In the genomic region with DNA sequence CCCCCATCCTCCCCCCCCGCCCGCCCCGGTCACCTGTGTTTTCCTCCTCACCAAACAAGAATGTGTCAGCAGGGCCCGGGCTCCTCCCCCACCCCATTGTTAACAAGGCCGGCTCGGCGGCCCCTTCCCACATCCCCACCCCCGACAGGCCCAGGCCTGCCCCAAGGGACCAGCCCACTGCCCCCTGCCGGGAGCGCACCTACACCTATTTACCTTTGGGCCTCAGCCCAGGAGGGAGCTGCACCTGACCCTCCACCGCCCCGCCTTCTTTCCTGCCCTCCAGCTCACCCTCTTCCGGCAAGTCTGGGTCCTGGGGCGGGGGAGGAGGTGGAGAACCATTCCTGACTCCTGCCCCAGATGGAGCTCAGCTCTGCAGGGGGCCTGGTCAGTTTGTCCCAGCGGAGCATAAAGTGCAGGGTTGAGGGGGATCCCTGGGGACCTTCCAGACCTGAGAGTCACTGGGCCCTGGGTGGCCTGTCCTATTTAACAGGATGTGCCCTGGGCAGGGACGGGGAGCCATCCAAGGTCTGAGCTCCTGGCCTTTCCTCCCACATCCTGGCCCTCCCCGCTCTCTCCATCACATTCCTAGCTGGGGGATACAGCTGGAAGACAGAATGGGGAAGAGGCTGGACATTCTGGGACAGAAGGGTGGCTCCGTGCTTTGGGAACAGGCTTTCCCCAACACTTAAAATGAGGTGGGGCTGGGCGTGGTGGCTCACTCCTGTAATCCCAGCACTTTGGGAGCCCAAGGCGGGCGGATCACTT, we compare ENCODE assay signal across 14 cellular contexts. TPM values are rescaled to one million over a fixed set of nuclear protein-coding genes. Genes with fewer than 3 reads are reported as not detected.
A peak's percentile ranks its signal among the peaks of the same experiment; 100 is the strongest.
DNase-seq lines count a peak whose midpoint lies in the region; ATAC-seq, FAIRE-seq and TF ChIP-seq lines count a peak whose summit lies in the region.
"Had no signal": no experiment of that assay in that cellular context is flagged by ENCODE, and none has a peak within 500 bp of the region (broad histone marks: within the 10 kb centered on the region; RNA-seq: fewer than 3 reads in every experiment).

No MANE protein-coding gene starts in this region.

- H3K27me3 ChIP-seq in HepG2 (ENCODE audit: control insufficient read depth in 1 of 2, insufficient read depth in 2 of 2, low read length in 2 of 2): no peaks in the 10 kb centered on the region; a peak in 2 of 5 replicates

- in situ Hi-C loops in HepG2 (cut with HindIII; ENCODE audit: extremely low pct_ligation_motif_present, low pct_unique_long_range_greater_than_20kb): no loop called here

- peak overlapping the region; percentile 86 for H3K4me2 ChIP-seq in HepG2 (ENCODE audit: low read depth, low read length)

- TF ChIP-seq CTCF in MCF 10A (IDR thresholded peaks at IDR 0.05; ENCODE audit: unreplicated experiment) (no peak), HepG2 (CRISPR knock-in tag; IDR thresholded peaks at IDR 0.05) (peak; percentile 76)

- peaks cover 77% of the 10 kb centered on the region for H3K4me1 ChIP-seq in HepG2 (ENCODE audit: insufficient read depth, low read length)

- H3K9me3 ChIP-seq in HepG2 (ENCODE audit: low read length): no peaks in the 10 kb centered on the region

- H3K4me3 ChIP-seq in HepG2 (replicated peaks in 1 of 3; ENCODE audit: insufficient read depth in 1 of 3, low read depth in 2 of 3, low read length in 3 of 3): peak overlapping the region; percentile 31 to 64 (median 34); a peak in 3 of 6 replicates

- H2AFZ ChIP-seq in HepG2 (ENCODE audit: low read length): no peak overlapping the region

- intact Hi-C loops in MCF 10A (cut with micrococcal nuclease): no loop called here
- intact Hi-C loops in HepG2 (cut with micrococcal nuclease; ENCODE audit: unreplicated experiment): no loop called here
- intact Hi-C loops in activated CD4-positive, alpha-beta T cell treated with anti-CD3 and anti-CD28 coated beads for 36 hours (cut with DNase I, micrococcal nuclease): no loop called here

- H3K27ac Mint-ChIP-seq in MCF 10A (ENCODE audit: low read depth, unreplicated experiment): no peak overlapping the region
- H3K27ac Mint-ChIP-seq in activated CD4-positive, alpha-beta T cell treated with anti-CD3 and anti-CD28 coated beads for 36 hours: no peak overlapping the region
- H3K27ac Mint-ChIP-seq: dendritic cell treated with granulocyte-macrophage colony-stimulating factor and Interleukin-4, amounts not matched to agents 40 ng/mL and 50 ng/mL, for 4 days had no signal

- peaks cover 11% of the 10 kb centered on the region for H3K4me1 Mint-ChIP-seq in MCF 10A (ENCODE audit: insufficient read depth, unreplicated experiment)
- peaks cover 13% of the 10 kb centered on the region for H3K4me1 Mint-ChIP-seq in activated CD4-positive, alpha-beta T cell treated with anti-CD3 and anti-CD28 coated beads for 36 hours

- H3K9ac ChIP-seq in HepG2 (ENCODE audit: insufficient read depth, low read depth, low read length): peak overlapping the region; percentile 15; the same call in 1 of the 2 replicates

- CTCF ChIA-PET in MCF 10A (lab: Yijun Ruan, JAX) (interaction anchor here (0.5 to 1.4 kb wide), 8 partner anchors 8 to 215 kb away, joined by 3 to 6 read pairs (median 4); a partner anchor contains a TSS), HepG2 (lab: Yijun Ruan, JAX; ENCODE audit: low intra/inter-chr PET ratio, low total read pairs) (no interaction called here)
- CTCF ChIA-PET in activated CD4-positive, alpha-beta T cell treated with anti-CD3 and anti-CD28 coated beads for 36 hours (lab: Charles Lee): interaction anchor here (0.6 to 1.4 kb wide), 5 partner anchors 10 to 105 kb away, joined by 3 to 5 read pairs (median 4); no protein-coding TSS in a partner anchor

- peak; percentile 72 for FAIRE-seq in HepG2 (lab: Jason Lieb, UNC)

- no peaks in the 10 kb centered on the region for H4K20me1 ChIP-seq in HepG2 (ENCODE audit: insufficient read depth, low read length)

- TF ChIP-seq POLR2A in HepG2 (IDR thresholded peaks at IDR 0.05; ENCODE audit: insufficient read depth in 1 of 2, low read depth in 2 of 2, low read length in 2 of 2): no peak

- POLR2A ChIA-PET in MCF 10A (lab: Yijun Ruan, JAX): interaction anchor here (0.6 to 2.3 kb wide), 5 partner anchors 9 to 1007 kb away, joined by 3 to 11 read pairs (median 3); a partner anchor contains a TSS
- POLR2A ChIA-PET in HepG2 (lab: Yijun Ruan, JAX): interaction anchor here (0.7 to 2.9 kb wide), 11 partner anchors 7 to 295 kb away, joined by 3 to 11 read pairs (median 4); a partner anchor contains a TSS
- POLR2A ChIA-PET in activated CD4-positive, alpha-beta T cell treated with anti-CD3 and anti-CD28 coated beads for 36 hours (lab: Charles Lee): interaction anchor here (0.6 to 1.2 kb wide), 2 partner anchors 11 to 26 kb away, joined by 3 read pairs; no protein-coding TSS in a partner anchor

- H3K79me2 ChIP-seq in HepG2 (ENCODE audit: insufficient read depth, low read length): no peaks in the 10 kb centered on the region

- no peak for TF ChIP-seq RAD21 in HepG2 (CRISPR knock-in tag; IDR thresholded peaks at IDR 0.05)

- BruUV-seq in MCF 10A (replicated peaks; lab: Mats Ljungman, UMichigan) (no TSS peak), HepG2 (replicated peaks; lab: Mats Ljungman, UMichigan) (no TSS peak)

- no peaks in the 10 kb centered on the region for H3K9me3 Mint-ChIP-seq in MCF 10A (ENCODE audit: unreplicated experiment)
- H3K9me3 Mint-ChIP-seq in activated CD4-positive, alpha-beta T cell treated with anti-CD3 and anti-CD28 coated beads for 36 hours (ENCODE audit: low read depth): no peaks in the 10 kb centered on the region
- H3K9me3 Mint-ChIP-seq: dendritic cell treated with granulocyte-macrophage colony-stimulating factor and Interleukin-4, amounts not matched to agents 40 ng/mL and 50 ng/mL, for 4 days had no signal

- 18% methylated on average over 19 of the region's 21 CpGs for WGBS in HepG2 (ENCODE audit: low lambda C conversion rate)

- DNase-seq in COR-L47 (lab: John Stamatoyannopoulos, UW): peak; percentile 90
- peak; percentile 99 for DNase-seq in NCI-H146 (lab: John Stamatoyannopoulos, UW)
- DNase-seq in MCF 10A (ENCODE audit: unreplicated experiment): peak; percentile 92
- peak; percentile 79 for DNase-seq in HepG2 (ENCODE audit: low spot score)
- no peak for DNase-seq in activated CD4-positive, alpha-beta T cell treated with anti-CD3 and anti-CD28 coated beads for 36 hours
- DNase-seq in activated CD4-positive, alpha-beta T cell treated with anti-CD3 and anti-CD28 coated beads, Interleukin-2, amount 50 U/mL, for 48 hours: no peak
- no peak for DNase-seq in activated gamma-delta T cell treated with Interleukin-2 at 50 U/mL for 16 hours
- no peak for DNase-seq in GM19240 (ENCODE audit: insufficient read length, low spot score)
- DNase-seq: activated CD4-positive, alpha-beta T cell treated with anti-CD3 and anti-CD28 coated beads for 48 hours; activated naive CD4-positive, alpha-beta T cell treated with Interleukin-2 at 50 U/mL for 16 hours; nucleus accumbens; SHP77 treated with DMSO at 0.1 percent for 48 hours had no signal

- no peaks in the 10 kb centered on the region for H3K36me3 Mint-ChIP-seq in MCF 10A (ENCODE audit: insufficient read depth, unreplicated experiment)
- H3K36me3 Mint-ChIP-seq in activated CD4-positive, alpha-beta T cell treated with anti-CD3 and anti-CD28 coated beads for 36 hours (ENCODE audit: low read depth): no peaks in the 10 kb centered on the region

- peak; percentile 63 for ATAC-seq in HepG2
- no peak for ATAC-seq in activated CD4-positive, alpha-beta T cell treated with anti-CD3 and anti-CD28 coated beads for 36 hours

- H3K36me3 ChIP-seq in HepG2 (replicated peaks in 1 of 2; ENCODE audit: control insufficient read depth in 1 of 2, insufficient read depth in 2 of 2, low read length in 2 of 2): no peaks in the 10 kb centered on the region

- H3K27ac ChIP-seq in HepG2 (ENCODE audit: extremely low read length, insufficient read depth, low read length): peak overlapping the region; percentile 40

- TF ChIP-seq EP300 in HepG2 (IDR thresholded peaks at IDR 0.05; ENCODE audit: low read depth in 2 of 2, low read length in 2 of 2) (peak in 1 of 2 experiments; percentile 42; a peak in 1 of 4 replicates), HepG2 (CRISPR knock-in tag; IDR thresholded peaks at IDR 0.05; ENCODE audit: borderline replicate concordance) (peak; percentile 58; the same call in 1 of the 2 replicates)

- H3K4me3 Mint-ChIP-seq in MCF 10A (ENCODE audit: unreplicated experiment): no peak overlapping the region
- H3K4me3 Mint-ChIP-seq in activated CD4-positive, alpha-beta T cell treated with anti-CD3 and anti-CD28 coated beads for 36 hours: no peak overlapping the region
- H3K4me3 Mint-ChIP-seq: dendritic cell treated with granulocyte-macrophage colony-stimulating factor and Interleukin-4, amounts not matched to agents 40 ng/mL and 50 ng/mL, for 4 days had no signal

- no peaks in the 10 kb centered on the region for H3K27me3 Mint-ChIP-seq in MCF 10A (ENCODE audit: insufficient read depth, unreplicated experiment)
- no peaks in the 10 kb centered on the region for H3K27me3 Mint-ChIP-seq in activated CD4-positive, alpha-beta T cell treated with anti-CD3 and anti-CD28 coated beads for 36 hours

RNA-seq across cellular contexts. Expression of a gene that starts 8.3 kb away (rescaled TPM):
- total RNA-seq in MCF 10A (2022): not detected in 2 replicates
- 1.4 and 1.6 TPM in 2 replicates for total RNA-seq in HepG2 (2016; rRNA removed; fragmentation: Illumina TruSeq; extraction: Trizol)
- total RNA-seq in HepG2 (2016; cell fraction: cytosol; rRNA removed; fragmentation: Illumina TruSeq; extraction: Trizol; ENCODE audit: low read depth): 0.09 and 0.30 TPM in 2 replicates
- total RNA-seq in HepG2 (2016; cell fraction: insoluble cytoplasmic fraction; rRNA removed; fragmentation: Illumina TruSeq; extraction: Trizol): 1.4 and 1.9 TPM in 2 replicates
- total RNA-seq in HepG2 (2016; cell fraction: membrane; rRNA removed; fragmentation: Illumina TruSeq; extraction: Trizol): 0.77 and 0.93 TPM in 2 replicates
- 0.94 and 1.3 TPM in 2 replicates for total RNA-seq in HepG2 (2016; cell fraction: nucleus; rRNA removed; fragmentation: Illumina TruSeq; extraction: Trizol)
- polyA plus RNA-seq in HepG2 (2011; rRNA removed): 0.98 and 1.2 TPM in 2 replicates
- polyA plus RNA-seq in HepG2 (2011; cell fraction: cytosol; rRNA removed): 0.82 and 1.5 TPM in 2 replicates
- 2.8 and 3.7 TPM in 2 replicates for polyA plus RNA-seq in HepG2 (2011; cell fraction: nucleus; rRNA removed)
- polyA plus RNA-seq in HepG2 (2012): 0.66 and 0.96 TPM in 2 replicates
- 0.31 and 0.45 TPM in 2 replicates for polyA plus RNA-seq in HepG2 (2016; cell fraction: cytosol; fragmentation: Illumina TruSeq; extraction: Trizol; ENCODE audit: low read depth)
- 1.3 and 1.4 TPM in 2 replicates for polyA plus RNA-seq in HepG2 (2016; cell fraction: insoluble cytoplasmic fraction; fragmentation: Illumina TruSeq; extraction: Trizol; ENCODE audit: low read depth)
- polyA plus RNA-seq in HepG2 (2016; cell fraction: membrane; fragmentation: Illumina TruSeq; extraction: Trizol; ENCODE audit: low read depth): 0.61 and 0.62 TPM in 2 replicates
- 2.0 and 2.1 TPM in 2 replicates for polyA plus RNA-seq in HepG2 (2016; cell fraction: nucleus; fragmentation: Illumina TruSeq; extraction: Trizol; ENCODE audit: insufficient read depth, low read depth)
- 0.05 and 1.5 TPM in 2 replicates for polyA minus RNA-seq in HepG2 (2011; rRNA and poly(A)+ RNA removed; ENCODE audit: low replicate concordance)
- 0.35 and 0.40 TPM in 2 replicates for polyA minus RNA-seq in HepG2 (2011; cell fraction: cytosol; rRNA and poly(A)+ RNA removed)
- 0.37 and 0.52 TPM in 2 replicates for polyA minus RNA-seq in HepG2 (2011; cell fraction: nucleus; rRNA and poly(A)+ RNA removed)
- total RNA-seq in activated CD4-positive, alpha-beta T cell treated with anti-CD3 and anti-CD28 coated beads for 36 hours: under 1 TPM; 0.47 to 0.53 TPM

RNA-seq across cellular contexts. Expression of a gene that starts 29.2 kb away (rescaled TPM):
- total RNA-seq in MCF 10A (2022) (80.8 and 106 TPM in 2 replicates), HepG2 (2016; rRNA removed; fragmentation: Illumina TruSeq; extraction: Trizol) (116 and 118 TPM in 2 replicates)
- 32.5 and 33.1 TPM in 2 replicates for total RNA-seq in HepG2 (2016; cell fraction: cytosol; rRNA removed; fragmentation: Illumina TruSeq; extraction: Trizol; ENCODE audit: low read depth)
- 112 and 113 TPM in 2 replicates for total RNA-seq in HepG2 (2016; cell fraction: insoluble cytoplasmic fraction; rRNA removed; fragmentation: Illumina TruSeq; extraction: Trizol)
- 41.7 and 48.8 TPM in 2 replicates for total RNA-seq in HepG2 (2016; cell fraction: membrane; rRNA removed; fragmentation: Illumina TruSeq; extraction: Trizol)
- 80.6 and 103 TPM in 2 replicates for total RNA-seq in HepG2 (2016; cell fraction: nucleus; rRNA removed; fragmentation: Illumina TruSeq; extraction: Trizol)
- 86.9 and 118 TPM in 2 replicates for polyA plus RNA-seq in HepG2 (2011; rRNA removed)
- 65.5 and 68.0 TPM in 2 replicates for polyA plus RNA-seq in HepG2 (2011; cell fraction: cytosol; rRNA removed)
- polyA plus RNA-seq in HepG2 (2011; cell fraction: nucleus; rRNA removed): 259 and 277 TPM in 2 replicates
- polyA plus RNA-seq in HepG2 (2012): 100 and 124 TPM in 2 replicates
- 7.1 and 8.4 TPM in 2 replicates for polyA plus RNA-seq in HepG2 (2016; cell fraction: cytosol; fragmentation: Illumina TruSeq; extraction: Trizol; ENCODE audit: low read depth)
- 78.0 and 79.6 TPM in 2 replicates for polyA plus RNA-seq in HepG2 (2016; cell fraction: insoluble cytoplasmic fraction; fragmentation: Illumina TruSeq; extraction: Trizol; ENCODE audit: low read depth)
- 18.4 and 21.9 TPM in 2 replicates for polyA plus RNA-seq in HepG2 (2016; cell fraction: membrane; fragmentation: Illumina TruSeq; extraction: Trizol; ENCODE audit: low read depth)
- polyA plus RNA-seq in HepG2 (2016; cell fraction: nucleus; fragmentation: Illumina TruSeq; extraction: Trizol; ENCODE audit: insufficient read depth, low read depth): 147 and 170 TPM in 2 replicates
- polyA minus RNA-seq in HepG2 (2011; rRNA and poly(A)+ RNA removed; ENCODE audit: low replicate concordance): 144 and 202 TPM in 2 replicates
- 69.7 and 91.8 TPM in 2 replicates for polyA minus RNA-seq in HepG2 (2011; cell fraction: cytosol; rRNA and poly(A)+ RNA removed)
- polyA minus RNA-seq in HepG2 (2011; cell fraction: nucleus; rRNA and poly(A)+ RNA removed): 113 and 132 TPM in 2 replicates
- total RNA-seq in activated CD4-positive, alpha-beta T cell treated with anti-CD3 and anti-CD28 coated beads for 36 hours: 10 to 100 TPM; 73.0 to 77.0 TPM

RNA-seq across cellular contexts. Expression of a gene that starts 53.8 kb away (rescaled TPM):
- total RNA-seq in MCF 10A (2022) (not detected in 2 replicates), HepG2 (2016; rRNA removed; fragmentation: Illumina TruSeq; extraction: Trizol) (0.15 TPM in 1 of 2 replicates, not detected in the other)
- not detected in 2 replicates for total RNA-seq in HepG2 (2016; cell fraction: cytosol; rRNA removed; fragmentation: Illumina TruSeq; extraction: Trizol; ENCODE audit: low read depth)
- total RNA-seq in HepG2 (2016; cell fraction: insoluble cytoplasmic fraction; rRNA removed; fragmentation: Illumina TruSeq; extraction: Trizol): not detected in 2 replicates
- total RNA-seq in HepG2 (2016; cell fraction: membrane; rRNA removed; fragmentation: Illumina TruSeq; extraction: Trizol): not detected in 2 replicates
- not detected in 2 replicates for total RNA-seq in HepG2 (2016; cell fraction: nucleus; rRNA removed; fragmentation: Illumina TruSeq; extraction: Trizol)
- 0.04 and 0.11 TPM in 2 replicates for polyA plus RNA-seq in HepG2 (2011; rRNA removed)
- polyA plus RNA-seq in HepG2 (2011; cell fraction: cytosol; rRNA removed): not detected in 2 replicates
- 0.06 and 0.07 TPM in 2 replicates for polyA plus RNA-seq in HepG2 (2011; cell fraction: nucleus; rRNA removed)
- 0.17 and 1.1 TPM in 2 replicates for polyA plus RNA-seq in HepG2 (2012)
- not detected in 2 replicates for polyA plus RNA-seq in HepG2 (2016; cell fraction: cytosol; fragmentation: Illumina TruSeq; extraction: Trizol; ENCODE audit: low read depth)
- polyA plus RNA-seq in HepG2 (2016; cell fraction: insoluble cytoplasmic fraction; fragmentation: Illumina TruSeq; extraction: Trizol; ENCODE audit: low read depth): 0.08 TPM in 1 of 2 replicates, not detected in the other
- polyA plus RNA-seq in HepG2 (2016; cell fraction: membrane; fragmentation: Illumina TruSeq; extraction: Trizol; ENCODE audit: low read depth): not detected in 2 replicates
- not detected in 2 replicates for polyA plus RNA-seq in HepG2 (2016; cell fraction: nucleus; fragmentation: Illumina TruSeq; extraction: Trizol; ENCODE audit: insufficient read depth, low read depth)
- polyA minus RNA-seq in HepG2 (2011; rRNA and poly(A)+ RNA removed; ENCODE audit: low replicate concordance): not detected in 2 replicates
- polyA minus RNA-seq in HepG2 (2011; cell fraction: cytosol; rRNA and poly(A)+ RNA removed): 0.35 TPM in 1 of 2 replicates, not detected in the other
- polyA minus RNA-seq in HepG2 (2011; cell fraction: nucleus; rRNA and poly(A)+ RNA removed): not detected in 2 replicates
- total RNA-seq in activated CD4-positive, alpha-beta T cell treated with anti-CD3 and anti-CD28 coated beads for 36 hours: 1 to 10 TPM; 4.8 to 5.4 TPM
- total RNA-seq: urinary bladder had no signal

RNA-seq across cellular contexts. Expression of a gene that starts 58.2 kb away (rescaled TPM):
- total RNA-seq in MCF 10A (2022): 0.37 TPM in 1 of 2 replicates, not detected in the other
- 0.20 and 0.58 TPM in 2 replicates for total RNA-seq in HepG2 (2016; rRNA removed; fragmentation: Illumina TruSeq; extraction: Trizol)
- total RNA-seq in HepG2 (2016; cell fraction: cytosol; rRNA removed; fragmentation: Illumina TruSeq; extraction: Trizol; ENCODE audit: low read depth): 0.30 and 0.35 TPM in 2 replicates
- total RNA-seq in HepG2 (2016; cell fraction: insoluble cytoplasmic fraction; rRNA removed; fragmentation: Illumina TruSeq; extraction: Trizol): 0.22 and 0.58 TPM in 2 replicates
- total RNA-seq in HepG2 (2016; cell fraction: membrane; rRNA removed; fragmentation: Illumina TruSeq; extraction: Trizol): 0.46 and 0.65 TPM in 2 replicates
- 0.28 and 0.34 TPM in 2 replicates for total RNA-seq in HepG2 (2016; cell fraction: nucleus; rRNA removed; fragmentation: Illumina TruSeq; extraction: Trizol)
- polyA plus RNA-seq in HepG2 (2011; rRNA removed): 0.48 and 0.84 TPM in 2 replicates
- 0.56 and 0.97 TPM in 2 replicates for polyA plus RNA-seq in HepG2 (2011; cell fraction: cytosol; rRNA removed)
- 0.35 and 0.62 TPM in 2 replicates for polyA plus RNA-seq in HepG2 (2011; cell fraction: nucleus; rRNA removed)
- 0.33 TPM in 1 of 2 replicates, not detected in the other for polyA plus RNA-seq in HepG2 (2012)
- 0.50 and 0.53 TPM in 2 replicates for polyA plus RNA-seq in HepG2 (2016; cell fraction: cytosol; fragmentation: Illumina TruSeq; extraction: Trizol; ENCODE audit: low read depth)
- polyA plus RNA-seq in HepG2 (2016; cell fraction: insoluble cytoplasmic fraction; fragmentation: Illumina TruSeq; extraction: Trizol; ENCODE audit: low read depth): 0.17 and 0.28 TPM in 2 replicates
- 0.20 and 0.35 TPM in 2 replicates for polyA plus RNA-seq in HepG2 (2016; cell fraction: membrane; fragmentation: Illumina TruSeq; extraction: Trizol; ENCODE audit: low read depth)
- polyA plus RNA-seq in HepG2 (2016; cell fraction: nucleus; fragmentation: Illumina TruSeq; extraction: Trizol; ENCODE audit: insufficient read depth, low read depth): 0.46 and 0.81 TPM in 2 replicates
- 0.54 and 2.1 TPM in 2 replicates for polyA minus RNA-seq in HepG2 (2011; rRNA and poly(A)+ RNA removed; ENCODE audit: low replicate concordance)
- 0.49 TPM in 1 of 2 replicates, not detected in the other for polyA minus RNA-seq in HepG2 (2011; cell fraction: cytosol; rRNA and poly(A)+ RNA removed)
- polyA minus RNA-seq in HepG2 (2011; cell fraction: nucleus; rRNA and poly(A)+ RNA removed): not detected in 2 replicates
- total RNA-seq in activated CD4-positive, alpha-beta T cell treated with anti-CD3 and anti-CD28 coated beads for 36 hours: 1 to 10 TPM; 5.9 to 6.4 TPM
- total RNA-seq: urinary bladder had no signal

Comparison
In these comparisons a context has a peak if more than half of its experiments do, and no peak if none do; other contexts are left out.
1. DNase-seq: peak in COR-L47 (single experiment), NCI-H146 (single experiment), MCF 10A (single experiment) and HepG2 (single experiment); none in activated CD4-positive, alpha-beta T cell treated with anti-CD3 and anti-CD28 coated beads for 36 hours (single experiment), activated CD4-positive, alpha-beta T cell treated with anti-CD3 and anti-CD28 coated beads, Interleukin-2, amount 50 U/mL, for 48 hours (0 of 2), activated gamma-delta T cell treated with Interleukin-2 at 50 U/mL for 16 hours (single experiment) and GM19240 (single experiment).